ENCODE assay signal across 10 cellular contexts in the genomic region with DNA sequence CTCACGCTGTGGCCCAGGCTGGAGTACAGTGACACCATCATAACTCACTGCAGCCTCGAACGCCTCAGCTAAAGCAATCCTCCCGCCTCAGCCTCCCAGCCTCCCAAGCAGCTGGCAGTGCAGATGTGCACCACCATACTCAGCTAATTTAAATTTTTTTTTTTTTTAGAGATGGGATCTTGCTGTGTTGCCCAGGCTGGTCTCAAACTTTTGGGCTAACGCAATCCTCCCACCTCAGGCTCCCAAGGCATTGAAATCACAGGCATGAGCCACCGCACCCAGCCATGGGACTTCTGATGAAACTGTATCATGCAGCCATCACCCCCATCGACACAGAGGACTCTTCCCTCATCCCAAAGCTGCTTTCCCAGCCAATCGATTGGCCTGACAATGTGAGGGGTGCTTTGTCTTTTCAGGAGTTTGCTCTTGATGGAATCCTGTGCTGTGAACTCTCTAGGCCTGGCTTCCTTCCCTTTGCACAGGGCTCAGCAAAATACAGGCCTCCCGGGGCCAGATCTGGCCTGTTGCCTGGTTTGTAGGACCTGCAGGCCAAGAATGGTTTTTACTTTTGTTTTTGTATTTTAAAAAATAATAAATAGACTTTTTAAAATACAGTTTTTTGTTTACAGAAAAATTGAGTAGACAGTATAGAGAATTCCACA. TPM values are rescaled to one million over a fixed set of nuclear protein-coding genes. Genes with fewer than 3 reads are reported as not detected.
DNase-seq lines count a peak whose midpoint lies in the region; ATAC-seq and TF ChIP-seq lines count a peak whose summit lies in the region.
"Had no signal": no experiment of that assay in that cellular context is flagged by ENCODE, and none has a peak within 500 bp of the region (broad histone marks: within the 10 kb centered on the region; RNA-seq: fewer than 3 reads in every experiment).

No MANE protein-coding gene starts in this region.

- H3K27ac ChIP-seq in psoas muscle = peak overlapping the region; percentile 67
- H3K27ac ChIP-seq in CD8-positive, alpha-beta T cell (ENCODE audit: low read depth, low read length) = no peak overlapping the region

- no peak overlapping the region for H3K4me3 Mint-ChIP-seq in CD14-positive monocyte
- H3K4me3 Mint-ChIP-seq in CD8-positive, alpha-beta T cell = no peak overlapping the region
- H3K4me3 Mint-ChIP-seq in stimulated activated naive CD8-positive, alpha-beta T cell treated with anti-CD3 and anti-CD28 coated beads, Interleukin-15, amount 100 ng/mL, for 72 hours = no peak overlapping the region

- 65 to 69% (median 68%) methylated on average over 9 of the region's 9 CpGs for WGBS in psoas muscle, 3 donors

- H3K4me1 ChIP-seq in psoas muscle (peaks cover 7% of the 10 kb centered on the region), HAP-1 (peaks cover 14% of the 10 kb centered on the region)
- no peaks in the 10 kb centered on the region for H3K4me1 ChIP-seq in CD8-positive, alpha-beta T cell (ENCODE audit: insufficient read depth, low read length)

- H3K4me3 ChIP-seq in fibroblast of the aortic adventitia (ENCODE audit: low read depth, low read length) (no peak overlapping the region), psoas muscle (no peak overlapping the region), HAP-1 (no peak overlapping the region)
- H3K4me3 ChIP-seq in CD8-positive, alpha-beta T cell (ENCODE audit: low read depth, low read length) = no peak overlapping the region

- H3K27me3 ChIP-seq in psoas muscle (ENCODE audit: insufficient read depth in 3 of 3, low read length in 2 of 3) = no peaks in the 10 kb centered on the region
- no peaks in the 10 kb centered on the region for H3K27me3 ChIP-seq in CD8-positive, alpha-beta T cell (ENCODE audit: insufficient read depth, low read length)
- no peaks in the 10 kb centered on the region for H3K27me3 ChIP-seq in HAP-1 (ENCODE audit: low read depth)

- H3K4me1 Mint-ChIP-seq in CD14-positive monocyte = peaks cover 63% of the 10 kb centered on the region
- H3K4me1 Mint-ChIP-seq in CD8-positive, alpha-beta T cell (ENCODE audit: low read depth) = no peaks in the 10 kb centered on the region
- no peaks in the 10 kb centered on the region for H3K4me1 Mint-ChIP-seq in stimulated activated naive CD8-positive, alpha-beta T cell treated with anti-CD3 and anti-CD28 coated beads, Interleukin-15, amount 100 ng/mL, for 72 hours

- H3K36me3 Mint-ChIP-seq in CD14-positive monocyte = peaks cover 2 to 5% of the 10 kb centered on the region in 2 donors
- no peaks in the 10 kb centered on the region for H3K36me3 Mint-ChIP-seq in CD8-positive, alpha-beta T cell

- TF ChIP-seq CTCF in CD14-positive monocyte (IDR thresholded peaks at IDR 0.05) (no peak), fibroblast of the aortic adventitia (IDR thresholded peaks at IDR 0.05; ENCODE audit: insufficient read depth, low read length) (no peak), psoas muscle (IDR thresholded peaks at IDR 0.05) (no peak)
- TF ChIP-seq CTCF in CD8-positive, alpha-beta T cell (IDR thresholded peaks at IDR 0.05) = no peak

- POLR2A ChIA-PET in CD8-positive, alpha-beta T cell (lab: Charles Lee) = no interaction called here

- DNase-seq in CD14-positive monocyte (ENCODE audit: low spot score) (no peak), SK-MEL-5 (ENCODE audit: low read depth, low spot score) (peak; percentile 22), fibroblast of the aortic adventitia (ENCODE audit: low read depth) (peak; percentile 88), psoas muscle (peak; percentile 74 to 84), NCI-H2107 (lab: John Stamatoyannopoulos, UW) (no peak), HAP-1 (ENCODE audit: low spot score in 2 of 2) (no peak)
- no peak for DNase-seq in CD8-positive, alpha-beta T cell
- no peak for DNase-seq in stimulated activated naive CD8-positive, alpha-beta T cell treated with anti-CD3 and anti-CD28 coated beads, Interleukin-15, amount 100 ng/mL, for 72 hours
- DNase-seq: activated naive CD4-positive, alpha-beta T cell treated with Interleukin-2 at 50 U/mL for 16 hours; NCI-H526 had no signal

- H3K27me3 Mint-ChIP-seq in CD14-positive monocyte (ENCODE audit: low read depth in 3 of 3) = no peaks in the 10 kb centered on the region
- H3K27me3 Mint-ChIP-seq in CD8-positive, alpha-beta T cell (ENCODE audit: low read depth) = no peaks in the 10 kb centered on the region
- no peaks in the 10 kb centered on the region for H3K27me3 Mint-ChIP-seq in stimulated activated naive CD8-positive, alpha-beta T cell treated with anti-CD3 and anti-CD28 coated beads, Interleukin-15, amount 100 ng/mL, for 72 hours

- H3K36me3 ChIP-seq in psoas muscle (ENCODE audit: insufficient read depth in 1 of 2, low read depth in 1 of 2) (no peaks in the 10 kb centered on the region), HAP-1 (replicated peaks) (no peaks in the 10 kb centered on the region)
- no peaks in the 10 kb centered on the region for H3K36me3 ChIP-seq in CD8-positive, alpha-beta T cell (ENCODE audit: insufficient read depth, low read length)

- H3K9me3 ChIP-seq in psoas muscle (no peaks in the 10 kb centered on the region), HAP-1 (no peaks in the 10 kb centered on the region)
- no peaks in the 10 kb centered on the region for H3K9me3 ChIP-seq in CD8-positive, alpha-beta T cell (ENCODE audit: low read length)

- peaks cover 2 to 10% (median 4%) of the 10 kb centered on the region in 7 donors for H3K9me3 Mint-ChIP-seq in CD14-positive monocyte
- H3K9me3 Mint-ChIP-seq in CD8-positive, alpha-beta T cell = no peaks in the 10 kb centered on the region
- H3K9me3 Mint-ChIP-seq in stimulated activated naive CD8-positive, alpha-beta T cell treated with anti-CD3 and anti-CD28 coated beads, Interleukin-15, amount 100 ng/mL, for 72 hours = no peaks in the 10 kb centered on the region

- H3K27ac Mint-ChIP-seq in CD14-positive monocyte = peak overlapping the region; percentile 97 to 100 (median 99)
- H3K27ac Mint-ChIP-seq in CD8-positive, alpha-beta T cell = no peak overlapping the region
- no peak overlapping the region for H3K27ac Mint-ChIP-seq in stimulated activated naive CD8-positive, alpha-beta T cell treated with anti-CD3 and anti-CD28 coated beads, Interleukin-15, amount 100 ng/mL, for 72 hours

- in situ Hi-C loops in SK-MEL-5 (cut with HindIII; ENCODE audit: low pct_unique_long_range_greater_than_20kb, low sequenced_read_pairs) = no loop called here
- in situ Hi-C loops in HAP-1 (cut with MboI; ENCODE audit: low sequenced_read_pairs) = no loop called here

- intact Hi-C loops in CD14-positive monocyte (cut with micrococcal nuclease) (loop anchor here in 1 of 2 donors (5.0 kb wide), 2 partner anchors 35 to 40 kb away; no protein-coding TSS in a partner anchor), psoas muscle (cut with DNase I) (no loop called here)
- intact Hi-C loops in CD8-positive, alpha-beta T cell (cut with DNase I, micrococcal nuclease) = no loop called here

- ATAC-seq in psoas muscle = peak in 2 of 4 donors; percentile 29 to 62
- no peak for ATAC-seq in CD8-positive, alpha-beta T cell
- ATAC-seq in stimulated activated naive CD8-positive, alpha-beta T cell treated with anti-CD3 and anti-CD28 coated beads, Interleukin-15, amount 100 ng/mL, for 72 hours = no peak

- CTCF ChIA-PET in CD8-positive, alpha-beta T cell (lab: Charles Lee) = no interaction called here

RNA-seq across cellular contexts. Expression of a gene that starts 59.6 kb away (rescaled TPM):
- 1 to 10 TPM; 4.7 to 5.5 TPM for polyA plus RNA-seq in CD14-positive monocyte
- 23.3 and 33.9 TPM in 2 replicates for total RNA-seq in SK-MEL-5 (2014; rRNA removed; shearing (Covaris generic))
- 161 and 175 TPM in 2 replicates for polyA plus RNA-seq in SK-MEL-5 (2015; cell fraction: cytosol; rRNA removed)
- 131 and 142 TPM in 2 replicates for polyA plus RNA-seq in SK-MEL-5 (2015; cell fraction: nucleus; rRNA removed)
- 58.5 and 63.5 TPM in 2 replicates for total RNA-seq in fibroblast of the aortic adventitia (ENCODE audit: low replicate concordance)
- 100 to 1,000 TPM; 134 to 164 (median 146) TPM for total RNA-seq in psoas muscle
- 10 to 100 TPM; 44.1 to 62.2 (median 60.9) TPM for polyA plus RNA-seq in psoas muscle
- 10 to 100 TPM; 96.5 to 97.8 TPM for total RNA-seq in CD8-positive, alpha-beta T cell

Comparison
In these comparisons a context has a peak if more than half of its experiments do, and no peak if none do; other contexts are left out.
1. DNase-seq: peak in SK-MEL-5 (single experiment), fibroblast of the aortic adventitia (single experiment) and psoas muscle (2 of 2); none in CD14-positive monocyte (single experiment), NCI-H2107 (single experiment), CD8-positive, alpha-beta T cell (0 of 7), stimulated activated naive CD8-positive, alpha-beta T cell treated with anti-CD3 and anti-CD28 coated beads, Interleukin-15, amount 100 ng/mL, for 72 hours (0 of 2) and HAP-1 (0 of 2).
2. H3K27ac Mint-ChIP-seq: peak in CD14-positive monocyte (7 of 7); none in CD8-positive, alpha-beta T cell (single experiment) and stimulated activated naive CD8-positive, alpha-beta T cell treated with anti-CD3 and anti-CD28 coated beads, Interleukin-15, amount 100 ng/mL, for 72 hours (0 of 2).